Comparison of ENCODE assay signal across 19 cellular contexts in the genomic region with DNA sequence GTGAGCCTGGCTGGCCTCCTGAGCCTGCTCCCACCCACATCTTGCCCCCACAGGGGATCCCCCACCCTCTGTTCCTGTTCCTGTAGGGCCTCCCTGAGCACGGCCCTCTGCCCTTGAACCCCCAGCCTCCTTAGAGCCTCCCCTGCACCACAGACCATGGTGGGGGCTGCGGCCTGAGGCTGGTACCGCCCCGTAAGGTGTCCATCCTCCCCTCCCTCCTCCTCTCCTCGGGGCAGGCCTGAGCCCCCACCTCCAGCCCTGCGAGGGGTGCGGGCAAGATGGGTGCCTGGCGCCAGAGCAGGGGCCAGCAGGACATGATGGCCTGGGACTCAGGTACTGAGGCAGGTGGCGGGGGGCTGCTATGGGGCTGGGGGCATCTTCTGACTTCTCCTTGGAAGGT. TPM values are rescaled to one million over a fixed set of nuclear protein-coding genes. Genes with fewer than 3 reads are reported as not detected.
DNase-seq lines count a peak whose midpoint lies in the region; ATAC-seq and TF ChIP-seq lines count a peak whose summit lies in the region.
"Had no signal": no experiment of that assay in that cellular context is flagged by ENCODE, and none has a peak within 500 bp of the region (broad histone marks: within the 10 kb centered on the region; RNA-seq: fewer than 3 reads in every experiment).

No MANE protein-coding gene starts in this region.

- H2AK9ac ChIP-seq in IMR-90 (replicated peaks; ENCODE audit: low read depth, low read length, poor library complexity) = peak overlapping the region; percentile 24

- H4K5ac ChIP-seq in IMR-90 (ENCODE audit: low read depth, low read length) = no peak overlapping the region

- DNase-seq in IMR-90 (no peak), WTC11 (ENCODE audit: low spot score) (no peak), hepatocyte (ENCODE audit: low spot score) (no peak), NCI-H1417 (lab: John Stamatoyannopoulos, UW) (no peak), hepatic stellate cell (ENCODE audit: low spot score) (no peak)
- no peak for DNase-seq in naive thymus-derived CD4-positive, alpha-beta T cell
- DNase-seq: ACHN; BE2C; C1 segment of cervical spinal cord; CD4-positive, CD25-positive, alpha-beta regulatory T cell; CD8-positive, alpha-beta memory T cell; COR-L47; DMS 273 treated with DMSO at 0.1 percent for 48 hours; DMS53; DND-41; EL; GOT3 had no signal

- H4K8ac ChIP-seq in IMR-90 (ENCODE audit: low read depth in 2 of 2, low read length in 2 of 2) = no peak overlapping the region

- no peak overlapping the region for H2BK20ac ChIP-seq in IMR-90 (ENCODE audit: low read depth, low read length)

- H3K4me2 ChIP-seq in IMR-90 (ENCODE audit: low read depth, low read length) (no peak overlapping the region), hepatocyte (no peak overlapping the region)

- H3K56ac ChIP-seq in IMR-90 (ENCODE audit: extremely low read depth, insufficient read depth, low read length) = no peak overlapping the region

- H3K36me3 ChIP-seq in IMR-90 (ENCODE audit: control insufficient read depth, insufficient read depth, low read length) = no peaks in the 10 kb centered on the region
- H3K36me3 ChIP-seq in hepatocyte (replicated peaks; ENCODE audit: insufficient read depth, low read depth) = no peaks in the 10 kb centered on the region
- no peaks in the 10 kb centered on the region for H3K36me3 ChIP-seq in naive thymus-derived CD4-positive, alpha-beta T cell (ENCODE audit: control insufficient read depth in 2 of 3, insufficient read depth in 3 of 3, low read length in 3 of 3)
- H3K36me3 ChIP-seq: BE2C, HAP-1 had no signal

- H3K4me3 Mint-ChIP-seq in WTC11 = no peak overlapping the region
- H3K4me3 Mint-ChIP-seq in naive thymus-derived CD4-positive, alpha-beta T cell = no peak overlapping the region

- H3K9me3 ChIP-seq in IMR-90 (ENCODE audit: control insufficient read depth, insufficient read depth, low read length) (no peaks in the 10 kb centered on the region), hepatocyte (ENCODE audit: low read depth) (no peaks in the 10 kb centered on the region)
- H3K9me3 ChIP-seq in naive thymus-derived CD4-positive, alpha-beta T cell (ENCODE audit: control insufficient read depth in 2 of 3, low read length in 3 of 3) = no peaks in the 10 kb centered on the region
- H3K9me3 ChIP-seq: BE2C, HAP-1 had no signal

- H3K27ac ChIP-seq in IMR-90 (ENCODE audit: insufficient read depth, low read length) = no peak overlapping the region
- H3K27ac ChIP-seq in hepatocyte = peak overlapping the region; percentile 83
- H3K27ac ChIP-seq in naive thymus-derived CD4-positive, alpha-beta T cell (ENCODE audit: low read depth, low read length) = no peak overlapping the region

- H2BK120ac ChIP-seq in IMR-90 (ENCODE audit: low read depth, low read length) = no peak overlapping the region

- no peaks in the 10 kb centered on the region for H3K36me3 Mint-ChIP-seq in WTC11
- H3K36me3 Mint-ChIP-seq in naive thymus-derived CD4-positive, alpha-beta T cell = no peaks in the 10 kb centered on the region
- H3K36me3 Mint-ChIP-seq: CD4-positive, CD25-positive, alpha-beta regulatory T cell; CD8-positive, alpha-beta memory T cell had no signal

- BruUV-seq in IMR-90 (replicated peaks; lab: Mats Ljungman, UMichigan) = no TSS peak

- H3K4me1 ChIP-seq in IMR-90 (ENCODE audit: control insufficient read depth, insufficient read depth, low read length) (peaks cover 4% of the 10 kb centered on the region; the same call in 1 of the 2 replicates), hepatocyte (ENCODE audit: insufficient read depth) (peaks cover 51% of the 10 kb centered on the region)
- H3K4me1 ChIP-seq in naive thymus-derived CD4-positive, alpha-beta T cell (ENCODE audit: control insufficient read depth in 2 of 2, insufficient read depth in 2 of 2, low read length in 2 of 2) = no peaks in the 10 kb centered on the region
- H3K4me1 ChIP-seq: BE2C had no signal

- no peak overlapping the region for H2BK5ac ChIP-seq in IMR-90 (ENCODE audit: low read depth, low read length, poor library complexity, severe bottlenecking)

- H3K9me3 Mint-ChIP-seq in WTC11 = no peaks in the 10 kb centered on the region
- H3K9me3 Mint-ChIP-seq in naive thymus-derived CD4-positive, alpha-beta T cell = no peaks in the 10 kb centered on the region
- H3K9me3 Mint-ChIP-seq: CD4-positive, CD25-positive, alpha-beta regulatory T cell; CD8-positive, alpha-beta memory T cell had no signal

- no peak overlapping the region for H2AK5ac ChIP-seq in IMR-90 (ENCODE audit: low read depth, low read length)

- intact Hi-C loops in IMR-90 (cut with micrococcal nuclease) = no loop called here
- intact Hi-C loops in naive thymus-derived CD4-positive, alpha-beta T cell (cut with micrococcal nuclease) = no loop called here

- CTCF ChIA-PET in IMR-90 (lab: Yijun Ruan, JAX) (no interaction called here), WTC11 (lab: Charles Lee) (interaction anchor here (1.6 to 5.7 kb wide), 4 partner anchors 13 to 44 kb away, joined by 7 to 45 read pairs (median 20); a partner anchor contains a TSS)
- CTCF ChIA-PET in naive thymus-derived CD4-positive, alpha-beta T cell (lab: Charles Lee) = no interaction called here

- no peaks in the 10 kb centered on the region; the same call in 1 of the 2 replicates for H4K20me1 ChIP-seq in IMR-90 (ENCODE audit: insufficient read depth, low read length)
- H4K20me1 ChIP-seq in hepatocyte (ENCODE audit: insufficient read depth, poor library complexity, severe bottlenecking) = no peaks in the 10 kb centered on the region

- dilution Hi-C loops in IMR-90 (cut with HindIII; ENCODE audit: low sequenced_read_pairs, unreplicated experiment) = no loop called here

- H3K9me2 ChIP-seq in hepatocyte (replicated peaks; ENCODE audit: insufficient read depth) = no peaks in the 10 kb centered on the region

- WGBS in IMR-90 (ENCODE audit: extremely low coverage in 2 of 2, insufficient read length in 1 of 2), 2 experiments = no CpG with 5 or more reads among the region's 9 CpGs
- 100% methylated on average over 5 of the region's 9 CpGs for WGBS in hepatocyte (ENCODE audit: low lambda C conversion rate, missing lambda C conversion rate)

- TF ChIP-seq RAD21 in IMR-90 (IDR thresholded peaks at IDR 0.05; ENCODE audit: low read length) = no peak

- no peaks in the 10 kb centered on the region; the same call in 1 of the 2 replicates for H3K27me3 ChIP-seq in IMR-90 (ENCODE audit: control insufficient read depth, insufficient read depth, low read length)
- H3K27me3 ChIP-seq in hepatocyte = no peaks in the 10 kb centered on the region
- H3K27me3 ChIP-seq in naive thymus-derived CD4-positive, alpha-beta T cell (ENCODE audit: control insufficient read depth in 2 of 2, insufficient read depth in 2 of 2, low read length in 2 of 2) = no peaks in the 10 kb centered on the region
- H3K27me3 ChIP-seq: BE2C had no signal

- H3K4me1 Mint-ChIP-seq in WTC11 = peaks cover 13% of the 10 kb centered on the region
- H3K4me1 Mint-ChIP-seq in naive thymus-derived CD4-positive, alpha-beta T cell = peaks cover 0 to 11% (median 0%) of the 10 kb centered on the region in 7 donors

- peaks cover 4% of the 10 kb centered on the region for H3K27me3 Mint-ChIP-seq in WTC11 (ENCODE audit: low read depth)
- H3K27me3 Mint-ChIP-seq in naive thymus-derived CD4-positive, alpha-beta T cell = peaks cover 4 to 38% (median 20%) of the 10 kb centered on the region in 5 donors

- no peak overlapping the region for H2BK15ac ChIP-seq in IMR-90 (ENCODE audit: low read depth, low read length)

- no peaks in the 10 kb centered on the region for H3K9me1 ChIP-seq in IMR-90 (ENCODE audit: insufficient read depth, low read length)

- H3K23ac ChIP-seq in IMR-90 (ENCODE audit: low read depth, low read length) = no peak overlapping the region

- in situ Hi-C loops in IMR-90 (cut with MboI; ENCODE audit: low sequenced_read_pairs) = no loop called here

- no peaks in the 10 kb centered on the region for H3K79me1 ChIP-seq in IMR-90 (ENCODE audit: low read depth in 1 of 2, low read length in 2 of 2)

- H3K18ac ChIP-seq in IMR-90 (ENCODE audit: low read depth, low read length) = no peak overlapping the region

- TF ChIP-seq POLR2A in IMR-90 (IDR thresholded peaks at IDR 0.05; ENCODE audit: low read depth, low read length) = no peak

- H3K4ac ChIP-seq in IMR-90 (ENCODE audit: low read depth, low read length) = no peak overlapping the region

- H3K79me2 ChIP-seq in hepatocyte = no peaks in the 10 kb centered on the region

- no peak overlapping the region for H3K14ac ChIP-seq in IMR-90 (replicated peaks; ENCODE audit: low read depth, low read length)

- H4K91ac ChIP-seq in IMR-90 (ENCODE audit: insufficient read depth, low read depth, low read length) = no peak overlapping the region

- no peak overlapping the region for H2AFZ ChIP-seq in IMR-90 (replicated peaks; ENCODE audit: low read length, poor library complexity)
- H2AFZ ChIP-seq in hepatocyte = no peak overlapping the region

- POLR2A ChIA-PET in IMR-90 (lab: Charles Lee; ENCODE audit: unreplicated experiment) (no interaction called here), WTC11 (lab: Charles Lee) (interaction anchor here (0.7 to 2.8 kb wide), 2 partner anchors 12 to 13 kb away, joined by 3 to 12 read pairs; no protein-coding TSS in a partner anchor)
- POLR2A ChIA-PET in naive thymus-derived CD4-positive, alpha-beta T cell (lab: Charles Lee) = no interaction called here

- H3K9ac ChIP-seq in IMR-90 (ENCODE audit: low read depth, low read length) = no peak overlapping the region

- H3K4me3 ChIP-seq in IMR-90 (ENCODE audit: insufficient read depth, low read depth, low read length) (no peak overlapping the region), hepatocyte (no peak overlapping the region)
- H3K4me3 ChIP-seq in naive thymus-derived CD4-positive, alpha-beta T cell (ENCODE audit: low read length) = no peak overlapping the region
- H3K4me3 ChIP-seq: GM12878, HAP-1 had no signal

- ATAC-seq in IMR-90 (ENCODE audit: low read depth) (no peak), WTC11 (no peak)
- no peak for ATAC-seq in naive thymus-derived CD4-positive, alpha-beta T cell

- H3K27ac Mint-ChIP-seq in WTC11 = no peak overlapping the region
- no peak overlapping the region for H3K27ac Mint-ChIP-seq in naive thymus-derived CD4-positive, alpha-beta T cell
- H3K27ac Mint-ChIP-seq: CD4-positive, CD25-positive, alpha-beta regulatory T cell; CD8-positive, alpha-beta memory T cell had no signal

- TF ChIP-seq CTCF in IMR-90 (conservative IDR thresholded peaks at IDR 0.05; ENCODE audit: low read depth, low read length) (no peak), WTC11 (IDR thresholded peaks at IDR 0.05) (no peak), hepatocyte (IDR thresholded peaks at IDR 0.05; ENCODE audit: poor library complexity) (no peak)

RNA-seq across cellular contexts. Expression of a gene that starts 28.4 kb away (rescaled TPM):
- total RNA-seq in IMR-90 (2012; rRNA removed) = 0.18 and 0.28 TPM in 2 replicates
- 0.67 and 0.93 TPM in 2 replicates for polyA plus RNA-seq in IMR-90 (2012; rRNA removed)
- polyA plus RNA-seq in IMR-90 (2012; cell fraction: cytosol; rRNA removed) = 0.34 and 0.74 TPM in 2 replicates
- polyA plus RNA-seq in IMR-90 (2012; cell fraction: nucleus; rRNA removed; ENCODE audit: low replicate concordance) = 0.93 and 4.6 TPM in 2 replicates
- total RNA-seq in WTC11 (2021) = 18.2 to 19.9 TPM (median 19.7 TPM) in 3 replicates
- 70.0 and 82.0 TPM in 2 replicates for total RNA-seq in hepatocyte
- 99.8 and 132 TPM in 2 replicates for polyA plus RNA-seq in hepatocyte
- total RNA-seq in naive thymus-derived CD4-positive, alpha-beta T cell = 1 to 10 TPM in 1 of 5 experiments, not detected in 4; 1.0 TPM
- not detected for polyA plus RNA-seq in naive thymus-derived CD4-positive, alpha-beta T cell
- polyA plus RNA-seq: CD4-positive, CD25-positive, alpha-beta regulatory T cell; CD8-positive, alpha-beta memory T cell had no signal

RNA-seq across cellular contexts. Expression of a gene that starts 43.3 kb away (rescaled TPM):
- total RNA-seq in IMR-90 (2012; rRNA removed) (15.0 and 15.1 TPM in 2 replicates), WTC11 (2021) (161 to 207 TPM (median 165 TPM) in 3 replicates), hepatocyte (9.3 and 10.5 TPM in 2 replicates)
- polyA plus RNA-seq in IMR-90 (2012; rRNA removed) (49.7 and 49.8 TPM in 2 replicates), hepatocyte (14.8 and 16.7 TPM in 2 replicates)
- polyA plus RNA-seq in IMR-90 (2012; cell fraction: cytosol; rRNA removed) = 26.4 and 36.9 TPM in 2 replicates
- polyA plus RNA-seq in IMR-90 (2012; cell fraction: nucleus; rRNA removed; ENCODE audit: low replicate concordance) = 70.1 and 136 TPM in 2 replicates
- total RNA-seq in naive thymus-derived CD4-positive, alpha-beta T cell = 100 to 1,000 TPM; 100 to 165 (median 162) TPM
- 100 to 1,000 TPM in 1 of 2 donors, 10 to 100 TPM in 1; 70.5 to 100 TPM for polyA plus RNA-seq in naive thymus-derived CD4-positive, alpha-beta T cell

RNA-seq across cellular contexts. Expression of a gene that starts 43.5 kb away (rescaled TPM):
- total RNA-seq in IMR-90 (2012; rRNA removed) (6.6 and 6.7 TPM in 2 replicates), WTC11 (2021) (44.2 to 54.9 TPM (median 48.7 TPM) in 3 replicates), hepatocyte (36.1 and 40.8 TPM in 2 replicates)
- polyA plus RNA-seq in IMR-90 (2012; rRNA removed) (26.6 and 30.6 TPM in 2 replicates), hepatocyte (57.8 and 59.4 TPM in 2 replicates)
- polyA plus RNA-seq in IMR-90 (2012; cell fraction: cytosol; rRNA removed) = 15.7 and 43.3 TPM in 2 replicates
- 27.0 and 66.0 TPM in 2 replicates for polyA plus RNA-seq in IMR-90 (2012; cell fraction: nucleus; rRNA removed; ENCODE audit: low replicate concordance)
- total RNA-seq in naive thymus-derived CD4-positive, alpha-beta T cell = 10 to 100 TPM; 20.0 to 41.1 (median 26.7) TPM
- 10 to 100 TPM; 34.9 to 44.7 TPM for polyA plus RNA-seq in naive thymus-derived CD4-positive, alpha-beta T cell

RNA-seq across cellular contexts. Expression of a gene that starts 52.6 kb away (rescaled TPM):
- total RNA-seq in IMR-90 (2012; rRNA removed) = 66.1 and 85.5 TPM in 2 replicates
- 61.8 and 64.9 TPM in 2 replicates for polyA plus RNA-seq in IMR-90 (2012; rRNA removed)
- 23.0 and 34.5 TPM in 2 replicates for polyA plus RNA-seq in IMR-90 (2012; cell fraction: cytosol; rRNA removed)
- 12.5 and 31.3 TPM in 2 replicates for polyA plus RNA-seq in IMR-90 (2012; cell fraction: nucleus; rRNA removed; ENCODE audit: low replicate concordance)
- 36.4 to 40.2 TPM (median 36.9 TPM) in 3 replicates for total RNA-seq in WTC11 (2021)
- total RNA-seq in hepatocyte = 48.2 and 82.5 TPM in 2 replicates
- 81.8 and 84.0 TPM in 2 replicates for polyA plus RNA-seq in hepatocyte
- 100 to 1,000 TPM in 1 of 5 experiments, 10 to 100 TPM in 4; 29.5 to 103 (median 30.3) TPM for total RNA-seq in naive thymus-derived CD4-positive, alpha-beta T cell
- polyA plus RNA-seq in naive thymus-derived CD4-positive, alpha-beta T cell = 10 to 100 TPM; 51.1 to 62.1 TPM
